Comparison of ENCODE assay signal across 20 cellular contexts in the genomic region with DNA sequence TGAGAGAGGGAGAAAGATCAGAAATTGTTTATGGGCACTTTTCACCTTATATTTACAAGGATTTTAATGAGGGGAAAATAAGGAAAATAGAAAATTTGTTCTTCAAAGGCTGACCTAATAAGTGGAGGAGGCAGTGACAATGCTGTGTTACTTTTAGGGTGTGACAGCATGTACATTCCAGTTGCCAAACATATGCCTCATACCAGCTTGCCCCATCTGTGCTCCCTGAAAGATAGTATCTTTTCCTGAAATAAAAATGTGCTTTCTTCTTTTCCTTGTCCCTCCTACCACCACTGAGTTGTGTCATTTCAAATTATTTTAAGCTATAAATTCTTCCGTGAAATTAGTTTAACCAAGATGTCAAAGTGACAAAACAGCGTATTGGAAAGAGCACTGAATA.
"Had no signal": no experiment of that assay in that cellular context is flagged by ENCODE, and none has a peak within 500 bp of the region (broad histone marks: within the 10 kb centered on the region; RNA-seq: fewer than 3 reads in every experiment).

No MANE protein-coding gene starts in this region.

- H3K4me1 ChIP-seq: esophagus muscularis mucosa, psoas muscle, spleen had no signal

- DNase-seq: cortex of kidney; effector CD8-positive, alpha-beta T cell; foreskin fibroblast; left colon; left ventricle myocardium superior; mesendoderm; naive B cell; nephron progenitor cell; psoas muscle; spleen; stimulated activated CD4-positive, alpha-beta T cell treated with anti-CD3 and anti-CD28 coated beads, Interleukin-15, amount 100 ng/mL, for 24 hours; stimulated activated CD4-positive, alpha-beta T cell treated with anti-CD3 and anti-CD28 coated beads, Interleukin-1b, Interleukin-23, amount 100 ng/mL, for 48 hours; stimulated activated CD4-positive, alpha-beta T cell treated with anti-CD3 and anti-CD28 coated beads, Interleukin-4, amount 100 ng/mL, for 24 hours; trophoblast cell had no signal

- H3K9me3 ChIP-seq: esophagus muscularis mucosa, psoas muscle, thoracic aorta had no signal

- H3K27ac ChIP-seq: esophagus muscularis mucosa, hepatocyte, psoas muscle, spleen, thoracic aorta had no signal

- FAIRE-seq: urothelium cell line had no signal

- H3K27me3 ChIP-seq: dorsolateral prefrontal cortex, esophagus muscularis mucosa, hepatocyte, spleen had no signal

- H3K36me3 ChIP-seq: esophagus muscularis mucosa, spleen, thoracic aorta had no signal

- H3K4me3 ChIP-seq: dorsolateral prefrontal cortex, esophagus muscularis mucosa, hepatocyte, lung, psoas muscle, spleen, thoracic aorta had no signal
